9 cellular contexts compared by ENCODE assay signal in genomic region chr12:124520258-124520657, GRCh38. TPM values are rescaled to one million over a fixed set of nuclear protein-coding genes. Genes with fewer than 3 reads are reported as not detected.
DNase-seq lines count a peak whose midpoint lies in the region; ATAC-seq and TF ChIP-seq lines count a peak whose summit lies in the region.
"Had no signal": no experiment of that assay in that cellular context is flagged by ENCODE, and none has a peak within 500 bp of the region (broad histone marks: within the 10 kb centered on the region; RNA-seq: fewer than 3 reads in every experiment).

No MANE protein-coding gene starts in this region.

- no peak overlapping the region for H3K27ac Mint-ChIP-seq in activated CD4-positive, alpha-beta memory T cell treated with anti-CD3 and anti-CD28 coated beads for 36 hours

- no peaks in the 10 kb centered on the region for H3K27me3 ChIP-seq in lower lobe of right lung (ENCODE audit: low read depth)
- H3K27me3 ChIP-seq in tibial nerve = no peaks in the 10 kb centered on the region
- no peaks in the 10 kb centered on the region for H3K27me3 ChIP-seq in MM.1S (replicated peaks; ENCODE audit: insufficient read depth, low read length)

- H3K9ac ChIP-seq in MM.1S (ENCODE audit: low read length) = no peak overlapping the region

- H2AFZ ChIP-seq in MM.1S (ENCODE audit: low read length) = no peak overlapping the region

- no peaks in the 10 kb centered on the region for H3K9me3 Mint-ChIP-seq in activated CD4-positive, alpha-beta memory T cell treated with anti-CD3 and anti-CD28 coated beads for 36 hours

- intact Hi-C loops in lower lobe of right lung (cut with DNase I) = no loop called here
- intact Hi-C loops in activated CD4-positive, alpha-beta memory T cell treated with anti-CD3 and anti-CD28 coated beads for 36 hours (cut with micrococcal nuclease) = no loop called here

- no peak overlapping the region for H3K4me2 ChIP-seq in MM.1S (ENCODE audit: low read depth, low read length)

- CTCF ChIA-PET in activated CD4-positive, alpha-beta memory T cell treated with anti-CD3 and anti-CD28 coated beads for 36 hours (lab: Charles Lee) = no interaction called here

- TF ChIP-seq POLR2A in tibial nerve (IDR thresholded peaks at IDR 0.05) = no peak

- WGBS in tibial nerve, 2 donors = 36 to 41% methylated on average over 15 of the region's 15 CpGs

- ATAC-seq in lower lobe of right lung = peak; percentile 60 to 61

- H3K4me1 Mint-ChIP-seq in activated CD4-positive, alpha-beta memory T cell treated with anti-CD3 and anti-CD28 coated beads for 36 hours (ENCODE audit: low read depth) = peaks cover 25% of the 10 kb centered on the region

- POLR2A ChIA-PET in activated CD4-positive, alpha-beta memory T cell treated with anti-CD3 and anti-CD28 coated beads for 36 hours (lab: Charles Lee) = no interaction called here

- H3K9me2 ChIP-seq in MM.1S (replicated peaks; ENCODE audit: insufficient read depth, low read length) = no peaks in the 10 kb centered on the region

- H3K36me3 ChIP-seq in lower lobe of right lung (peaks cover 10% of the 10 kb centered on the region), tibial nerve (peaks cover 0 to 5% (median 0%) of the 10 kb centered on the region in 3 donors), MM.1S (replicated peaks; ENCODE audit: insufficient read depth, low read length) (no peaks in the 10 kb centered on the region)
- H3K36me3 ChIP-seq: neutrophil had no signal

- peaks cover 96% of the 10 kb centered on the region for H3K79me2 ChIP-seq in MM.1S (ENCODE audit: low read length)

- no peaks in the 10 kb centered on the region for H4K20me1 ChIP-seq in MM.1S (ENCODE audit: insufficient read depth, low read length)

- no peak for TF ChIP-seq CTCF in lower lobe of right lung (IDR thresholded peaks at IDR 0.05)
- TF ChIP-seq CTCF in tibial nerve (IDR thresholded peaks at IDR 0.05) = no peak
- TF ChIP-seq CTCF in MM.1S (IDR thresholded peaks at IDR 0.05; ENCODE audit: low read length) = no peak

- TF ChIP-seq EP300 in tibial nerve (IDR thresholded peaks at IDR 0.05) = no peak

- H3K4me3 ChIP-seq in lower lobe of right lung (no peak overlapping the region), tibial nerve (no peak overlapping the region), MM.1S (ENCODE audit: low read length) (no peak overlapping the region)

- H3K9me3 ChIP-seq in lower lobe of right lung = no peaks in the 10 kb centered on the region
- no peaks in the 10 kb centered on the region for H3K9me3 ChIP-seq in tibial nerve
- no peaks in the 10 kb centered on the region for H3K9me3 ChIP-seq in MM.1S (replicated peaks; ENCODE audit: insufficient read depth, low read length)
- H3K9me3 ChIP-seq: neutrophil had no signal

- no peak overlapping the region for H3K4me3 Mint-ChIP-seq in activated CD4-positive, alpha-beta memory T cell treated with anti-CD3 and anti-CD28 coated beads for 36 hours

- no peaks in the 10 kb centered on the region for H3K27me3 Mint-ChIP-seq in activated CD4-positive, alpha-beta memory T cell treated with anti-CD3 and anti-CD28 coated beads for 36 hours

- DNase-seq in NCI-H2196 treated with DMSO at 0.1 percent for 48 hours (lab: John Stamatoyannopoulos, UW; ENCODE audit: unreplicated experiment) (peak; percentile 90), cerebellum (ENCODE audit: low spot score) (peak; percentile 71), lower lobe of right lung (peak; percentile 82), tibial nerve (ENCODE audit: low spot score in 2 of 2) (peak in 1 of 2 donors; percentile 44), MM.1S (no peak), cortex of kidney (lab: John Stamatoyannopoulos, UW) (no peak), T-helper 9 cell (no peak)
- DNase-seq in activated CD4-positive, alpha-beta memory T cell treated with anti-CD3 and anti-CD28 coated beads for 36 hours = no peak

- peaks cover 85% of the 10 kb centered on the region for H3K4me1 ChIP-seq in lower lobe of right lung
- peaks cover 0 to 93% (median 60%) of the 10 kb centered on the region in 4 donors for H3K4me1 ChIP-seq in tibial nerve
- no peaks in the 10 kb centered on the region for H3K4me1 ChIP-seq in MM.1S (ENCODE audit: low read length)

- H3K27ac ChIP-seq in lower lobe of right lung (peak overlapping the region; percentile 97), tibial nerve (peak overlapping the region; percentile 92 to 99 (median 94)), MM.1S (ENCODE audit: low read length) (no peak overlapping the region)
- H3K27ac ChIP-seq: neutrophil had no signal

- peaks cover 5% of the 10 kb centered on the region for H3K36me3 Mint-ChIP-seq in activated CD4-positive, alpha-beta memory T cell treated with anti-CD3 and anti-CD28 coated beads for 36 hours

- no peaks in the 10 kb centered on the region for H3F3A ChIP-seq in MM.1S (ENCODE audit: insufficient read depth, low read length)

RNA-seq across cellular contexts. Expression of gene NCOR2, which starts 47.2 kb away (rescaled TPM):
- total RNA-seq in cerebellum (34.7 TPM), lower lobe of right lung (318 TPM), tibial nerve (100 to 1,000 TPM; 211 to 265 (median 225) TPM)
- 10 to 100 TPM; 86.1 to 86.9 TPM for total RNA-seq in activated CD4-positive, alpha-beta memory T cell treated with anti-CD3 and anti-CD28 coated beads for 36 hours

Comparison
In these comparisons a context has a peak if more than half of its experiments do, and no peak if none do; other contexts are left out.
1. DNase-seq: peak in NCI-H2196 treated with DMSO at 0.1 percent for 48 hours (single experiment), cerebellum (single experiment) and lower lobe of right lung (single experiment); none in MM.1S (single experiment), cortex of kidney (single experiment), T-helper 9 cell (single experiment) and activated CD4-positive, alpha-beta memory T cell treated with anti-CD3 and anti-CD28 coated beads for 36 hours (single experiment).